In the genomic region with DNA sequence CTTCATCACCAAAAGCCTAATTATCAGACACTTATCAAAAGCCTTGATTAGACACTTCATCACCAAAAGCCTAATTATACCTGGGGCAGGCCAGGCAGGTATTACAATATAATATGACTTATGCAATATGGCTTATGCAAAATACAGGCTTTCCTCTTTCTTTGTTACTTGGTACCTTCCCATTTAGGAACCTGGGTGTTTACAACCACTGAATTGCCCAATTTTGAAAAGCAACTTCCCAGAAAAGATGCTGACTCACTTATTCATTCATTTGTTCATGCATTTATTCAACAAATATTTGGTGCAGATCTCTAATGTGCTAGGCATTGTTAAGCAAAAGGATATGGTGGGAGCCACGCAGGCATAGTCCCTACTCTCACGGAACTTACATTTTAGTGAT, we compare ENCODE assay signal across 17 cellular contexts. TPM values are rescaled to one million over a fixed set of nuclear protein-coding genes. Genes with fewer than 3 reads are reported as not detected.
A peak's percentile ranks its signal among the peaks of the same experiment; 100 is the strongest.
DNase-seq lines count a peak whose midpoint lies in the region; ATAC-seq, FAIRE-seq and TF ChIP-seq lines count a peak whose summit lies in the region.
"Had no signal": no experiment of that assay in that cellular context is flagged by ENCODE, and none has a peak within 500 bp of the region (broad histone marks: within the 10 kb centered on the region; RNA-seq: fewer than 3 reads in every experiment).

No MANE protein-coding gene starts in this region.

- H3K4me3 Mint-ChIP-seq in activated T-cell treated with anti-CD3 and anti-CD28 coated beads, Interleukin-2, amount 50 U/mL, for 4 hours: peak overlapping the region; percentile 84
- H3K4me3 Mint-ChIP-seq in stimulated activated naive CD8-positive, alpha-beta T cell treated with anti-CD3 and anti-CD28 coated beads, Interleukin-15, amount 100 ng/mL, for 72 hours: peak overlapping the region; percentile 77 to 83
- H3K4me3 Mint-ChIP-seq: endodermal cell, mesothelial cell of epicardium had no signal

- no peak for ATAC-seq in activated T-cell treated with anti-CD3 and anti-CD28 coated beads, Interleukin-2, amount 50 U/mL, for 4 hours
- ATAC-seq in K562: no peak
- ATAC-seq in stimulated activated naive CD8-positive, alpha-beta T cell treated with anti-CD3 and anti-CD28 coated beads, Interleukin-15, amount 100 ng/mL, for 72 hours: no peak

- no peaks in the 10 kb centered on the region for H3K9me1 ChIP-seq in K562 (ENCODE audit: control insufficient read depth, insufficient read depth, low read length)

- FAIRE-seq in K562 (lab: Jason Lieb, UNC): no peak

- H3K4me1 Mint-ChIP-seq in activated T-cell treated with anti-CD3 and anti-CD28 coated beads, Interleukin-2, amount 50 U/mL, for 4 hours (ENCODE audit: low read depth): peaks cover 88% of the 10 kb centered on the region
- H3K4me1 Mint-ChIP-seq in stimulated activated naive CD8-positive, alpha-beta T cell treated with anti-CD3 and anti-CD28 coated beads, Interleukin-15, amount 100 ng/mL, for 72 hours: peaks cover 61% of the 10 kb centered on the region

- in situ Hi-C loops in K562 (cut with MboI): no loop called here

- no peak overlapping the region for H3K27ac ChIP-seq in K562 (ENCODE audit: extremely low read depth, low read depth, low read length)
- H3K27ac ChIP-seq: SJCRH30, VCaP had no signal

- H3K4me1 ChIP-seq in K562 (replicated peaks in 1 of 2; ENCODE audit: control insufficient read depth in 2 of 2, insufficient read depth in 2 of 2, low read length in 2 of 2): peaks cover 3 to 24% of the 10 kb centered on the region in 2 experiments
- H3K4me1 ChIP-seq: SJCRH30 had no signal

- 55% methylated on average over 2 of the region's 2 CpGs for WGBS in K562 (ENCODE audit: insufficient coverage, low coverage, missing lambda C conversion rate)

- TF ChIP-seq EP300 in K562 (IDR thresholded peaks at IDR 0.05; ENCODE audit: low read length): no peak

- CTCF ChIA-PET in K562 (lab: Yijun Ruan, JAX; ENCODE audit: low intra/inter-chr PET ratio): no interaction called here

- no peaks in the 10 kb centered on the region for H3K9me3 Mint-ChIP-seq in activated T-cell treated with anti-CD3 and anti-CD28 coated beads, Interleukin-2, amount 50 U/mL, for 4 hours
- H3K9me3 Mint-ChIP-seq in stimulated activated naive CD8-positive, alpha-beta T cell treated with anti-CD3 and anti-CD28 coated beads, Interleukin-15, amount 100 ng/mL, for 72 hours: no peaks in the 10 kb centered on the region
- H3K9me3 Mint-ChIP-seq: endodermal cell, mesothelial cell of epicardium had no signal

- H3K27me3 ChIP-seq in K562 (ENCODE audit: control insufficient read depth in 2 of 2, insufficient read depth in 2 of 2, low read length in 2 of 2): peaks cover 2 to 13% of the 10 kb centered on the region in 2 experiments; a peak in 2 of 5 replicates
- H3K27me3 ChIP-seq: SJCRH30 had no signal

- no peak overlapping the region for H3K4me3 ChIP-seq in K562
- H3K4me3 ChIP-seq: SJCRH30, smooth muscle cell had no signal

- no peak for TF ChIP-seq POLR2A in K562 (conservative IDR thresholded peaks at IDR 0.05)

- TF ChIP-seq CTCF in K562 (IDR thresholded peaks at IDR 0.05 in 2 of 3, conservative IDR thresholded peaks at IDR 0.05 in 1 of 3; ENCODE audit: insufficient read depth in 2 of 3, low read depth in 1 of 3, low read length in 3 of 3): no peak

- POLR2A ChIA-PET in K562 (lab: Yijun Ruan, JAX): no interaction called here

- H3K4me2 ChIP-seq in K562 (ENCODE audit: insufficient read depth, low read length): no peak overlapping the region
- H3K4me2 ChIP-seq: smooth muscle cell had no signal

- no peaks in the 10 kb centered on the region for H3K27me3 Mint-ChIP-seq in activated T-cell treated with anti-CD3 and anti-CD28 coated beads, Interleukin-2, amount 50 U/mL, for 4 hours (ENCODE audit: low read depth)
- no peaks in the 10 kb centered on the region for H3K27me3 Mint-ChIP-seq in stimulated activated naive CD8-positive, alpha-beta T cell treated with anti-CD3 and anti-CD28 coated beads, Interleukin-15, amount 100 ng/mL, for 72 hours

- H3K36me3 ChIP-seq in K562 (ENCODE audit: control insufficient read depth, insufficient read depth, low read length): no peaks in the 10 kb centered on the region
- H3K36me3 ChIP-seq: SJCRH30 had no signal

- no peak overlapping the region for H3K9ac ChIP-seq in K562 (ENCODE audit: insufficient read depth in 1 of 2, low read depth in 2 of 2, low read length in 2 of 2)

- H3K36me3 Mint-ChIP-seq in activated T-cell treated with anti-CD3 and anti-CD28 coated beads, Interleukin-2, amount 50 U/mL, for 4 hours (ENCODE audit: insufficient read depth): peaks cover 52% of the 10 kb centered on the region
- H3K36me3 Mint-ChIP-seq: mesothelial cell of epicardium had no signal

- H4K20me1 ChIP-seq in K562 (replicated peaks; ENCODE audit: control insufficient read depth, insufficient read depth, low read length): no peaks in the 10 kb centered on the region; the same call in 1 of the 2 replicates

- H3K79me2 ChIP-seq in K562 (ENCODE audit: control insufficient read depth, insufficient read depth, low read length): no peaks in the 10 kb centered on the region

- intact Hi-C loops in K562 (cut with micrococcal nuclease): no loop called here

- H3K9me3 ChIP-seq in K562 (replicated peaks; ENCODE audit: control insufficient read depth, insufficient read depth, low read depth, low read length): no peaks in the 10 kb centered on the region
- H3K9me3 ChIP-seq: SJCRH30 had no signal

- no peak for TF ChIP-seq RAD21 in K562 (CRISPR knock-in tag; conservative IDR thresholded peaks at IDR 0.05 in 1 of 2, IDR thresholded peaks at IDR 0.05 in 1 of 2)

- DNase-seq in activated T-cell treated with anti-CD3 and anti-CD28 coated beads, Interleukin-2, amount 50 U/mL, for 4 hours: no peak
- DNase-seq in activated T-cell treated with anti-CD3 and anti-CD28 coated beads for 4 hours (no peak), NOMO-1 treated with DMSO at 0.1 percent for 48 hours (lab: John Stamatoyannopoulos, UW; ENCODE audit: unreplicated experiment) (peak; percentile 62), K562 (ENCODE audit: extremely low read depth in 1 of 4, low spot score in 3 of 4) (no peak), Ammon's horn (ENCODE audit: low spot score) (no peak), HK-2 (ENCODE audit: unreplicated experiment) (no peak), NK-92 (lab: John Stamatoyannopoulos, UW; ENCODE audit: unreplicated experiment) (no peak)
- no peak for DNase-seq in stimulated activated naive CD8-positive, alpha-beta T cell treated with anti-CD3 and anti-CD28 coated beads, Interleukin-15, amount 100 ng/mL, for 72 hours
- DNase-seq: DMS153, endodermal cell, nucleus accumbens, SJCRH30, substantia nigra had no signal

- BruUV-seq in K562 (replicated peaks; lab: Mats Ljungman, UMichigan): no TSS peak

- H3K27ac Mint-ChIP-seq in stimulated activated naive CD8-positive, alpha-beta T cell treated with anti-CD3 and anti-CD28 coated beads, Interleukin-15, amount 100 ng/mL, for 72 hours: peak overlapping the region; percentile 7 to 80
- H3K27ac Mint-ChIP-seq: endodermal cell, mesothelial cell of epicardium had no signal

- no peak overlapping the region for H2AFZ ChIP-seq in K562 (ENCODE audit: low read depth, low read length)

RNA-seq across cellular contexts. Expression of a gene that starts 13.6 kb away (rescaled TPM):
- 100 to 1,000 TPM; 135 to 153 (median 137) TPM for total RNA-seq in activated T-cell treated with anti-CD3 and anti-CD28 coated beads, Interleukin-2, amount 50 U/mL, for 4 hours
- total RNA-seq in K562 (2011; cell fraction: chromatin; rRNA removed; ENCODE audit: low replicate concordance): not detected in 2 replicates
- not detected in 2 replicates for total RNA-seq in K562 (2011; cell fraction: nucleolus; rRNA removed)
- not detected in 2 replicates for total RNA-seq in K562 (2011; cell fraction: nucleoplasm; rRNA removed)
- total RNA-seq in K562 (2014; rRNA removed) (0.05 and 0.08 TPM in 2 replicates), K562 (2014; rRNA removed; fragmentation: Illumina TruSeq; extraction: Trizol) (not detected in 2 replicates), K562 (2015; rRNA removed; fragmentation: Illumina TruSeq; extraction: Trizol) (0.19 TPM in 1 of 2 replicates, not detected in the other), K562 (2021) (0.22 and 0.47 TPM in 2 replicates)
- polyA plus RNA-seq in K562 (2011; rRNA removed) (0.08 TPM in 1 of 2 replicates, not detected in the other), K562 (2014; fragmentation: Illumina TruSeq; extraction: Trizol) (0.09 and 0.12 TPM in 2 replicates), K562 (2014; fragmentation: Nextera tagmentation; extraction: Ambion mirVana) (under 1 TPM in 1 of 2 experiments, not detected in 1; 0.27 TPM), K562 (2014; rRNA removed) (0.32 TPM in 1 of 2 replicates, not detected in the other)
- polyA plus RNA-seq in K562 (2011; cell fraction: cytosol; rRNA removed): 0.12 TPM in 1 of 2 replicates, not detected in the other
- 0.09 and 0.35 TPM in 2 replicates for polyA plus RNA-seq in K562 (2011; cell fraction: nucleus; rRNA removed)
- polyA plus RNA-seq in K562 (2012): 0.25 and 0.39 TPM in 2 replicates
- not detected in 2 replicates for polyA minus RNA-seq in K562 (2011; rRNA and poly(A)+ RNA removed)
- not detected in 2 replicates for polyA minus RNA-seq in K562 (2011; cell fraction: cytosol; rRNA and poly(A)+ RNA removed)
- polyA minus RNA-seq in K562 (2011; cell fraction: nucleus; rRNA and poly(A)+ RNA removed): under 0.01 TPM in 1 of 2 replicates, not detected in the other
- total RNA-seq: mesothelial cell of epicardium, SJCRH30, smooth muscle cell had no signal
- polyA plus RNA-seq: AG04450, smooth muscle cell had no signal

RNA-seq across cellular contexts. Expression of a gene that starts 13.8 kb away (rescaled TPM):
- 10 to 100 TPM; 52.7 to 72.0 (median 56.4) TPM for total RNA-seq in activated T-cell treated with anti-CD3 and anti-CD28 coated beads, Interleukin-2, amount 50 U/mL, for 4 hours
- 0.74 and 1.2 TPM in 2 replicates for total RNA-seq in K562 (2011; cell fraction: chromatin; rRNA removed; ENCODE audit: low replicate concordance)
- 0.53 and 1.2 TPM in 2 replicates for total RNA-seq in K562 (2011; cell fraction: nucleolus; rRNA removed)
- total RNA-seq in K562 (2011; cell fraction: nucleoplasm; rRNA removed): 1.4 and 2.1 TPM in 2 replicates
- total RNA-seq in K562 (2014; rRNA removed) (1.2 and 1.3 TPM in 2 replicates), K562 (2014; rRNA removed; fragmentation: Illumina TruSeq; extraction: Trizol) (2.5 and 2.9 TPM in 2 replicates), K562 (2015; rRNA removed; fragmentation: Illumina TruSeq; extraction: Trizol) (1.7 and 1.9 TPM in 2 replicates), K562 (2021) (1.8 and 2.1 TPM in 2 replicates)
- polyA plus RNA-seq in K562 (2011; rRNA removed) (1.5 and 3.3 TPM in 2 replicates), K562 (2014; fragmentation: Illumina TruSeq; extraction: Trizol) (1.5 TPM in 2 replicates), K562 (2014; fragmentation: Nextera tagmentation; extraction: Ambion mirVana) (1 to 10 TPM; 1.6 to 2.9 TPM), K562 (2014; rRNA removed) (0.97 and 1.1 TPM in 2 replicates)
- polyA plus RNA-seq in K562 (2011; cell fraction: cytosol; rRNA removed): 0.42 and 2.3 TPM in 2 replicates
- 0.58 and 1.9 TPM in 2 replicates for polyA plus RNA-seq in K562 (2011; cell fraction: nucleus; rRNA removed)
- polyA plus RNA-seq in K562 (2012): 2.0 and 3.8 TPM in 2 replicates
- 3.3 and 8.2 TPM in 2 replicates for polyA minus RNA-seq in K562 (2011; rRNA and poly(A)+ RNA removed)
- 1.3 and 2.1 TPM in 2 replicates for polyA minus RNA-seq in K562 (2011; cell fraction: cytosol; rRNA and poly(A)+ RNA removed)
- polyA minus RNA-seq in K562 (2011; cell fraction: nucleus; rRNA and poly(A)+ RNA removed): 0.13 and 0.89 TPM in 2 replicates

RNA-seq across cellular contexts. Expression of a gene that starts 25.7 kb away (rescaled TPM):
- total RNA-seq in activated T-cell treated with anti-CD3 and anti-CD28 coated beads, Interleukin-2, amount 50 U/mL, for 4 hours: 10 to 100 TPM in 2 of 3 donors, 1 to 10 TPM in 1; 9.0 to 12.9 (median 12.8) TPM
- total RNA-seq in K562 (2011; cell fraction: chromatin; rRNA removed; ENCODE audit: low replicate concordance): not detected in 2 replicates
- total RNA-seq in K562 (2011; cell fraction: nucleolus; rRNA removed): not detected in 2 replicates
- total RNA-seq in K562 (2011; cell fraction: nucleoplasm; rRNA removed): not detected in 2 replicates
- 0.08 TPM in 1 of 2 replicates, not detected in the other for total RNA-seq in K562 (2014; rRNA removed)
- 0.16 TPM in 1 of 2 replicates, not detected in the other for total RNA-seq in K562 (2014; rRNA removed; fragmentation: Illumina TruSeq; extraction: Trizol)
- total RNA-seq in K562 (2015; rRNA removed; fragmentation: Illumina TruSeq; extraction: Trizol): 0.18 and 0.19 TPM in 2 replicates
- 0.09 and 0.29 TPM in 2 replicates for total RNA-seq in K562 (2021)
- polyA plus RNA-seq in K562 (2011; rRNA removed): 0.17 and 0.38 TPM in 2 replicates
- polyA plus RNA-seq in K562 (2011; cell fraction: cytosol; rRNA removed): 0.07 and 0.38 TPM in 2 replicates
- 0.50 and 0.69 TPM in 2 replicates for polyA plus RNA-seq in K562 (2011; cell fraction: nucleus; rRNA removed)
- polyA plus RNA-seq in K562 (2012): 0.23 and 0.28 TPM in 2 replicates
- 0.27 and 0.32 TPM in 2 replicates for polyA plus RNA-seq in K562 (2014; fragmentation: Illumina TruSeq; extraction: Trizol)
- under 1 TPM; 0.14 to 0.28 TPM for polyA plus RNA-seq in K562 (2014; fragmentation: Nextera tagmentation; extraction: Ambion mirVana)
- polyA plus RNA-seq in K562 (2014; rRNA removed): 0.16 and 0.21 TPM in 2 replicates
- polyA minus RNA-seq in K562 (2011; rRNA and poly(A)+ RNA removed): 0.07 and 0.60 TPM in 2 replicates
- polyA minus RNA-seq in K562 (2011; cell fraction: cytosol; rRNA and poly(A)+ RNA removed): not detected in 2 replicates
- polyA minus RNA-seq in K562 (2011; cell fraction: nucleus; rRNA and poly(A)+ RNA removed): 0.56 TPM in 1 of 2 replicates, not detected in the other
- total RNA-seq: SJCRH30 had no signal
- polyA plus RNA-seq: AG04450 had no signal

Comparison
In these comparisons a context has a peak if more than half of its experiments do, and no peak if none do; other contexts are left out.
1. RNA of a gene that starts 13.6 kb away (total RNA-seq): 135 to 153 TPM in activated T-cell treated with anti-CD3 and anti-CD28 coated beads, Interleukin-2, amount 50 U/mL, for 4 hours; 0.05 to 0.47 TPM in K562; every median in the first group is over 10 times any median in the second.
2. RNA of a gene that starts 13.8 kb away (total RNA-seq): 52.7 to 72.0 TPM in activated T-cell treated with anti-CD3 and anti-CD28 coated beads, Interleukin-2, amount 50 U/mL, for 4 hours; 0.53 to 2.9 TPM in K562; every median in the first group is over 10 times any median in the second.
3. RNA of a gene that starts 25.7 kb away (total RNA-seq): 9.0 to 12.9 TPM in activated T-cell treated with anti-CD3 and anti-CD28 coated beads, Interleukin-2, amount 50 U/mL, for 4 hours; 0.08 to 0.29 TPM in K562; every median in the first group is over 4 times any median in the second.